In genomic region chr9:119639287-119639955, GRCh38 we compare ENCODE assay signal across 12 cellular contexts.
DNase-seq lines count a peak whose midpoint lies in the region; FAIRE-seq and TF ChIP-seq lines count a peak whose summit lies in the region.
"Had no signal": no experiment of that assay in that cellular context is flagged by ENCODE, and none has a peak within 500 bp of the region (broad histone marks: within the 10 kb centered on the region; RNA-seq: fewer than 3 reads in every experiment).

No MANE protein-coding gene starts in this region.

- H3K4me2 ChIP-seq in osteoblast (ENCODE audit: insufficient read depth, low read length) (no peak overlapping the region), MM.1S (ENCODE audit: low read depth, low read length) (no peak overlapping the region)

- H3K4me3 ChIP-seq in WERI-Rb-1 (ENCODE audit: low read depth, low read length), result no peak overlapping the region; the same call in 1 of the 2 replicates
- H3K4me3 ChIP-seq in kidney (ENCODE audit: low read length in 2 of 2), result no peak overlapping the region
- H3K4me3 ChIP-seq in esophagus muscularis mucosa, result no peak overlapping the region
- no peak overlapping the region for H3K4me3 ChIP-seq in osteoblast (ENCODE audit: insufficient read depth, low read length)
- no peak overlapping the region for H3K4me3 ChIP-seq in MM.1S (ENCODE audit: low read length)

- no peak for TF ChIP-seq POLR2A in esophagus muscularis mucosa (IDR thresholded peaks at IDR 0.05; ENCODE audit: low read depth)

- H3F3A ChIP-seq in MM.1S (ENCODE audit: insufficient read depth, low read length), result no peaks in the 10 kb centered on the region

- FAIRE-seq in kidney (lab: Jason Lieb, UNC), result peak; percentile 30
- FAIRE-seq: endothelial cell of umbilical vein had no signal

- DNase-seq in AG08396 (ENCODE audit: low spot score) (peak; percentile 5), NCI-H1694 (lab: John Stamatoyannopoulos, UW) (peak; percentile 61), WERI-Rb-1 (peak; percentile 78), kidney (no peak), esophagus muscularis mucosa (ENCODE audit: extremely low spot score) (no peak), DMS79 (lab: John Stamatoyannopoulos, UW) (no peak), osteoblast (ENCODE audit: insufficient read length, low spot score, missing footprints) (no peak), MM.1S (no peak)
- DNase-seq: activated CD4-positive, alpha-beta T cell treated with anti-CD3 and anti-CD28 coated beads for 4 hours; activated T-cell treated with anti-CD3 and anti-CD28 coated beads, Interleukin-2, amount 50 U/mL, for 72 hours; BE2C had no signal

- H2AFZ ChIP-seq in osteoblast (ENCODE audit: low read length) (no peak overlapping the region), MM.1S (ENCODE audit: low read length) (no peak overlapping the region)

- no peaks in the 10 kb centered on the region for H3K36me3 ChIP-seq in WERI-Rb-1
- H3K36me3 ChIP-seq in kidney (ENCODE audit: control insufficient read depth in 1 of 2, insufficient read depth in 2 of 2, low read length in 2 of 2), result no peaks in the 10 kb centered on the region
- no peaks in the 10 kb centered on the region for H3K36me3 ChIP-seq in esophagus muscularis mucosa
- no peaks in the 10 kb centered on the region for H3K36me3 ChIP-seq in osteoblast (ENCODE audit: insufficient read depth, low read length)
- H3K36me3 ChIP-seq in MM.1S (replicated peaks; ENCODE audit: insufficient read depth, low read length), result no peaks in the 10 kb centered on the region
- H3K36me3 ChIP-seq: BE2C had no signal

- H3K27ac ChIP-seq in WERI-Rb-1 (peak overlapping the region; percentile 43), kidney (ENCODE audit: low read depth in 2 of 2, low read length in 2 of 2) (no peak overlapping the region), esophagus muscularis mucosa (replicated peaks in 1 of 4) (no peak overlapping the region), osteoblast (ENCODE audit: low read depth, low read length) (no peak overlapping the region), MM.1S (ENCODE audit: low read length) (no peak overlapping the region)

- H4K20me1 ChIP-seq in osteoblast (ENCODE audit: insufficient read depth, low read length) (no peaks in the 10 kb centered on the region), MM.1S (ENCODE audit: insufficient read depth, low read length) (no peaks in the 10 kb centered on the region)

- H3K4me1 ChIP-seq in kidney (ENCODE audit: control insufficient read depth in 1 of 2, insufficient read depth in 1 of 2, low read depth in 1 of 2, low read length in 2 of 2) (no peaks in the 10 kb centered on the region), esophagus muscularis mucosa (no peaks in the 10 kb centered on the region), osteoblast (ENCODE audit: insufficient read depth, low read length) (no peaks in the 10 kb centered on the region), MM.1S (ENCODE audit: low read length) (no peaks in the 10 kb centered on the region)
- H3K4me1 ChIP-seq: BE2C had no signal

- no peak overlapping the region for H3K9ac ChIP-seq in kidney (ENCODE audit: low read length in 2 of 2)
- H3K9ac ChIP-seq in MM.1S (ENCODE audit: low read length), result no peak overlapping the region

- H3K9me3 ChIP-seq in WERI-Rb-1 (ENCODE audit: severe bottlenecking) (no peaks in the 10 kb centered on the region), kidney (ENCODE audit: control insufficient read depth in 1 of 2, low read length in 2 of 2) (no peaks in the 10 kb centered on the region), esophagus muscularis mucosa (no peaks in the 10 kb centered on the region), osteoblast (ENCODE audit: low read depth, low read length) (no peaks in the 10 kb centered on the region), MM.1S (replicated peaks; ENCODE audit: insufficient read depth, low read length) (no peaks in the 10 kb centered on the region)
- H3K9me3 ChIP-seq: BE2C had no signal

- 52% methylated on average over 12 of the region's 12 CpGs for WGBS in esophagus muscularis mucosa

- TF ChIP-seq CTCF in WERI-Rb-1 (IDR thresholded peaks at IDR 0.05; ENCODE audit: low read depth, low read length) (no peak), kidney (IDR thresholded peaks at IDR 0.05; ENCODE audit: borderline replicate concordance, extremely low read depth, insufficient read depth) (no peak), esophagus muscularis mucosa (IDR thresholded peaks at IDR 0.05) (no peak), osteoblast (IDR thresholded peaks at IDR 0.05; ENCODE audit: extremely low read depth, low read depth, low read length) (no peak), MM.1S (IDR thresholded peaks at IDR 0.05; ENCODE audit: low read length) (no peak)

- intact Hi-C loops in kidney (cut with DNase I) (no loop called here), esophagus muscularis mucosa (cut with DNase I) (no loop called here)

- H3K27me3 ChIP-seq in WERI-Rb-1 (ENCODE audit: insufficient read depth, low read depth, severe bottlenecking) (no peaks in the 10 kb centered on the region), esophagus muscularis mucosa (no peaks in the 10 kb centered on the region), osteoblast (ENCODE audit: insufficient read depth, low read length) (no peaks in the 10 kb centered on the region), MM.1S (replicated peaks; ENCODE audit: insufficient read depth, low read length) (no peaks in the 10 kb centered on the region)
- H3K27me3 ChIP-seq: BE2C had no signal

- TF ChIP-seq EP300 in esophagus muscularis mucosa (IDR thresholded peaks at IDR 0.05), result no peak

- H3K79me2 ChIP-seq in osteoblast (ENCODE audit: insufficient read depth, low read length) (no peaks in the 10 kb centered on the region), MM.1S (ENCODE audit: low read length) (no peaks in the 10 kb centered on the region)

- H3K9me2 ChIP-seq in MM.1S (replicated peaks; ENCODE audit: insufficient read depth, low read length), result no peaks in the 10 kb centered on the region

Comparison
In these comparisons a context has a peak if more than half of its experiments do, and no peak if none do; other contexts are left out.
1. DNase-seq: peak in AG08396 (single experiment), NCI-H1694 (single experiment) and WERI-Rb-1 (single experiment); none in kidney (single experiment), esophagus muscularis mucosa (single experiment), DMS79 (single experiment), osteoblast (single experiment) and MM.1S (single experiment).